In genomic region chr13:42653694-42654093, GRCh38 we compare ENCODE assay signal across 25 cellular contexts.
DNase-seq lines count a peak whose midpoint lies in the region; ATAC-seq and TF ChIP-seq lines count a peak whose summit lies in the region.
"Had no signal": no experiment of that assay in that cellular context is flagged by ENCODE, and none has a peak within 500 bp of the region (broad histone marks: within the 10 kb centered on the region; RNA-seq: fewer than 3 reads in every experiment).

No MANE protein-coding gene starts in this region.

- H3K9me3 Mint-ChIP-seq in stimulated activated memory B cell treated with anti-CD40 and anti-IgM and Interleukin-4, amounts not matched to agents 10 μg/mL and 1 μg/mL and 100 μg/mL, for 72 hours, result no peaks in the 10 kb centered on the region
- H3K9me3 Mint-ChIP-seq: T-cell had no signal

- intact Hi-C loops in ascending aorta (cut with DNase I), result no loop called here

- no peak overlapping the region for H3K27ac Mint-ChIP-seq in stimulated activated memory B cell treated with anti-CD40 and anti-IgM and Interleukin-4, amounts not matched to agents 10 μg/mL and 1 μg/mL and 100 μg/mL, for 72 hours
- H3K27ac Mint-ChIP-seq: CD4-positive, CD25-positive, alpha-beta regulatory T cell; T-cell had no signal

- DNase-seq in NCI-H748 (lab: John Stamatoyannopoulos, UW; ENCODE audit: unreplicated experiment) (peak; percentile 5), NCI-H748 treated with DMSO at 0.1 percent for 48 hours (lab: John Stamatoyannopoulos, UW) (no peak), HEK293T (ENCODE audit: extremely low spot score) (no peak), NCI-H526 treated with DMSO at 0.1 percent for 48 hours (lab: John Stamatoyannopoulos, UW) (peak; percentile 99), ascending aorta (ENCODE audit: low spot score in 2 of 2) (no peak), omental fat pad (ENCODE audit: low spot score) (no peak)
- no peak for DNase-seq in activated CD8-positive, alpha-beta memory T cell treated with anti-CD3 and anti-CD28 coated beads for 24 hours
- DNase-seq: CD4-positive, CD25-positive, alpha-beta regulatory T cell; DMS153; GOT3; HCEC 1CT; MG63; NCI-H1105 treated with DMSO at 0.1 percent for 48 hours; NCI-H1694; NCI-H2029 treated with DMSO at 0.1 percent for 48 hours; NCI-H2171; NCI-H226; NCI-H510A; Right ventricle myocardium superior; RPMI8226; T-cell had no signal

- H3K9me3 ChIP-seq in ascending aorta, result no peaks in the 10 kb centered on the region
- H3K9me3 ChIP-seq: BLaER1, MG63, SJSA1 had no signal

- peaks cover 34% of the 10 kb centered on the region for H3K27me3 Mint-ChIP-seq in stimulated activated memory B cell treated with anti-CD40 and anti-IgM and Interleukin-4, amounts not matched to agents 10 μg/mL and 1 μg/mL and 100 μg/mL, for 72 hours

- no peak overlapping the region for H3K4me3 Mint-ChIP-seq in stimulated activated memory B cell treated with anti-CD40 and anti-IgM and Interleukin-4, amounts not matched to agents 10 μg/mL and 1 μg/mL and 100 μg/mL, for 72 hours
- H3K4me3 Mint-ChIP-seq: CD4-positive, CD25-positive, alpha-beta regulatory T cell; T-cell had no signal

- no peaks in the 10 kb centered on the region for H3K36me3 Mint-ChIP-seq in stimulated activated memory B cell treated with anti-CD40 and anti-IgM and Interleukin-4, amounts not matched to agents 10 μg/mL and 1 μg/mL and 100 μg/mL, for 72 hours
- H3K36me3 Mint-ChIP-seq: CD4-positive, CD25-positive, alpha-beta regulatory T cell; T-cell had no signal

- TF ChIP-seq CTCF in ascending aorta (IDR thresholded peaks at IDR 0.05) (no peak), omental fat pad (IDR thresholded peaks at IDR 0.05) (no peak)

- no peaks in the 10 kb centered on the region for H3K4me1 ChIP-seq in ascending aorta
- H3K4me1 ChIP-seq: BLaER1 had no signal

- no peaks in the 10 kb centered on the region for H3K4me1 Mint-ChIP-seq in stimulated activated memory B cell treated with anti-CD40 and anti-IgM and Interleukin-4, amounts not matched to agents 10 μg/mL and 1 μg/mL and 100 μg/mL, for 72 hours
- H3K4me1 Mint-ChIP-seq: CD4-positive, CD25-positive, alpha-beta regulatory T cell; T-cell had no signal

- no peak overlapping the region for H3K4me3 ChIP-seq in ascending aorta
- H3K4me3 ChIP-seq: BLaER1, K562, MG63, SJSA1 had no signal

- H3K36me3 ChIP-seq in ascending aorta, result no peaks in the 10 kb centered on the region
- H3K36me3 ChIP-seq: BLaER1, MG63, SJSA1 had no signal

- POLR2A ChIA-PET in HEK293T (lab: Yijun Ruan, JAX), result no interaction called here

- no peak overlapping the region for H3K27ac ChIP-seq in ascending aorta
- H3K27ac ChIP-seq: BLaER1, SJSA1 had no signal

- no peaks in the 10 kb centered on the region for H3K27me3 ChIP-seq in ascending aorta
- H3K27me3 ChIP-seq: BLaER1, SJSA1 had no signal

- peak; percentile 43 for ATAC-seq in stimulated activated memory B cell treated with anti-CD40 and anti-IgM and Interleukin-4, amounts not matched to agents 10 μg/mL and 1 μg/mL and 100 μg/mL, for 72 hours
- ATAC-seq in omental fat pad (ENCODE audit: low FRiP score), result no peak
- ATAC-seq: K562, T-cell had no signal

- CTCF ChIA-PET in HEK293T (lab: Yijun Ruan, JAX), result no interaction called here

TF ChIP-seq in HEK293T, 16 proteins besides CTCF, POLR2A, EP300 and RAD21:
- TF ChIP-seq SUZ12 (IDR thresholded peaks at IDR 0.05) (no peak), PKNOX1 (IDR thresholded peaks at IDR 0.05) (peak; percentile 64; the same call in 1 of the 2 replicates)
TF ChIP-seq in HEK293T: peak in this region for 1.

Comparison
In these comparisons a context has a peak if more than half of its experiments do, and no peak if none do; other contexts are left out.
1. DNase-seq: peak in NCI-H748 (single experiment) and NCI-H526 treated with DMSO at 0.1 percent for 48 hours (single experiment); none in NCI-H748 treated with DMSO at 0.1 percent for 48 hours (single experiment), HEK293T (single experiment), activated CD8-positive, alpha-beta memory T cell treated with anti-CD3 and anti-CD28 coated beads for 24 hours (single experiment), ascending aorta (0 of 2) and omental fat pad (single experiment).